Comparison of ENCODE assay signal across 26 cellular contexts in genomic region chr5:79459626-79460025, GRCh38.
"Had no signal": no experiment of that assay in that cellular context is flagged by ENCODE, and none has a peak within 500 bp of the region (broad histone marks: within the 10 kb centered on the region; RNA-seq: fewer than 3 reads in every experiment).

No MANE protein-coding gene starts in this region.

- H3K9me3 ChIP-seq: ovary, psoas muscle, right lobe of liver, sigmoid colon, suprapubic skin, testis, tibial artery, transverse colon, upper lobe of right lung, uterus had no signal

- H2AFZ ChIP-seq: neural progenitor cell, parathyroid adenoma had no signal

- ATAC-seq: natural killer cell; psoas muscle; right cardiac atrium; right lobe of liver; stimulated activated memory B cell treated with anti-CD40 and anti-IgM and Interleukin-4, amounts not matched to agents 10 μg/mL and 1 μg/mL and 100 μg/mL, for 72 hours; stimulated activated naive CD8-positive, alpha-beta T cell treated with anti-CD3 and anti-CD28 coated beads, Interleukin-15, amount 100 ng/mL, for 72 hours; stimulated activated naive CD8-positive, alpha-beta T cell treated with anti-CD3 and anti-CD28 coated beads, Interleukin-15, Interleukin-2, amounts not matched to agents 100 U/mL and 50 U/mL, for 24 hours; upper lobe of right lung had no signal

- H3K4me2 ChIP-seq: neural progenitor cell had no signal

- H3K27me3 ChIP-seq: neural progenitor cell, ovary, right lobe of liver, sigmoid colon, suprapubic skin, testis, tibial artery, transverse colon, upper lobe of right lung, uterus had no signal

- H3K4me1 ChIP-seq: neural progenitor cell, parathyroid adenoma, right lobe of liver, sigmoid colon, suprapubic skin, testis, tibial artery, transverse colon, upper lobe of right lung, uterus had no signal

- FAIRE-seq: small intestine had no signal

- H3K9ac ChIP-seq: neural progenitor cell, parathyroid adenoma had no signal

- H3K27ac ChIP-seq: neural progenitor cell, ovary, parathyroid adenoma, psoas muscle, right lobe of liver, sigmoid colon, suprapubic skin, testis, tibial artery, transverse colon, upper lobe of right lung, uterus had no signal

- DNase-seq: natural killer cell; occipital lobe; ovary; posterior cingulate gyrus; psoas muscle; right cardiac atrium; right lobe of liver; sigmoid colon; small intestine; stimulated activated CD4-positive, alpha-beta T cell treated with anti-CD3 and anti-CD28 coated beads, Interleukin-1b, Interleukin-23, amount 100 ng/mL, for 48 hours; stimulated activated CD4-positive, alpha-beta T cell treated with anti-CD3 and anti-CD28 coated beads, Interleukin-4, amount 100 ng/mL, for 1 hour; stimulated activated CD4-positive, alpha-beta T cell treated with anti-CD3 and anti-CD28 coated beads, Interleukin-4, amount 100 ng/mL, for 4 hours; stimulated activated CD8-positive, alpha-beta memory T cell treated with anti-CD3 and anti-CD28 coated beads, Interleukin-4, amount 100 ng/mL, for 48 hours; stimulated activated naive CD4-positive, alpha-beta T cell; stimulated activated naive CD8-positive, alpha-beta T cell treated with anti-CD3 and anti-CD28 coated beads, Interleukin-15, amount 100 ng/mL, for 72 hours; stimulated activated naive CD8-positive, alpha-beta T cell treated with anti-CD3 and anti-CD28 coated beads, Interleukin-15, Interleukin-2, amounts not matched to agents 100 U/mL and 50 U/mL, for 24 hours; substantia nigra; testis; tibial artery; transverse colon; upper lobe of right lung; uterus had no signal

- H3K36me3 ChIP-seq: neural progenitor cell, ovary, right lobe of liver, suprapubic skin, tibial artery, transverse colon, upper lobe of right lung, uterus had no signal

- H3K4me3 ChIP-seq: neural progenitor cell, ovary, psoas muscle, right lobe of liver, sigmoid colon, suprapubic skin, testis, tibial artery, transverse colon, upper lobe of right lung, uterus had no signal
